ENCODE assay signal across 15 cellular contexts in the genomic region with DNA sequence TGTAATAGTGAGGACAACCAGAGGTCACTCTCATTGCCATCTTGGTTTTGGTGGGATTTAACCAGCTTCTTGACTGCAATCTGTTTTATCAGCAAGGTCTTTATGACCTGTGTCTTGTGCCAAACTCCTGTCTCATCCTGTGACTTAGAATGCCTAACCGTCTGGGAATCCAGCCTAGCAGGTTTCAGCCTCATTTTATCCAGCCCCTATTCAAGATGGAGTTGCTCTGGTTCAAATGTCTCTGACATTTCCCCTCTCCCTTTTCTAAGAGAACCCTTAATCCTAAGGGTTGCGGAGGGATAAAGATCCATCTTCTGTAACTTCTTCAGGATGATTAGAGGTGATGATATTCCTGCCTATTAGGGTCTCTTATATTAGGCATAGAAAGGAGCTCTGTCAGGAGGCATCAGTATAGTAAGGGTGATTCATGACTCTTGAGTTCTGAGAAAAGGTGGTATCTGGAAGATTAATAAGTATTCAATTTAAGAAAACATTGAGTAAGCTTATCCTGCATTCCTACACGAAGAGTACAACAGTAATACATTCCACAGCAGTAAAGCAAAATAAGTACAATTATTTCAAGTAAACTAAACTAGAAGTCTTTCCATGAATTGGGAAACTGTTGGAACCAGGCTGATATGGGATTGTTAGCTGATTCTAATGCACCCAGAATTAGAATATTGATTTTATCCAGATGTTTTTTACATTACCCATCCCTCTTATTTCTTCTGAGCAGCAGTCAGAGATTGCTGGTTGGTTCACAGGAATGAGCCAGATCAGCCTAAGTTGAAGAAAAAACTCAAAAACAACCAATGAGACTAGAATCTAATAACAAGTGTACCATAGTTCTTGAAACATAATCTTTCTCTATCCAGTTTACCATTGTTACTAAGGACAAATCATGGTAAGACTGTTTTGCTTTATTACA. TPM values are rescaled to one million over a fixed set of nuclear protein-coding genes. Genes with fewer than 3 reads are reported as not detected.
DNase-seq lines count a peak whose midpoint lies in the region; ATAC-seq, FAIRE-seq and TF ChIP-seq lines count a peak whose summit lies in the region.
"Had no signal": no experiment of that assay in that cellular context is flagged by ENCODE, and none has a peak within 500 bp of the region (broad histone marks: within the 10 kb centered on the region; RNA-seq: fewer than 3 reads in every experiment).

No MANE protein-coding gene starts in this region.

- H3K9me3 Mint-ChIP-seq in MCF 10A (ENCODE audit: unreplicated experiment): no peaks in the 10 kb centered on the region
- peaks cover 0 to 13% (median 4%) of the 10 kb centered on the region in 5 donors for H3K9me3 Mint-ChIP-seq in CD8-positive, alpha-beta memory T cell

- CTCF ChIA-PET in MCF 10A (lab: Yijun Ruan, JAX): interaction anchor here (0.6 kb wide), 1 partner anchor 1160 kb away, joined by 3 read pairs; no protein-coding TSS in a partner anchor
- CTCF ChIA-PET in CD8-positive, alpha-beta memory T cell (lab: Charles Lee): no interaction called here

- POLR2A ChIA-PET in MCF 10A (lab: Yijun Ruan, JAX): interaction anchor here (1.2 kb wide), 1 partner anchor 12 kb away, joined by 4 read pairs; no protein-coding TSS in a partner anchor
- POLR2A ChIA-PET in CD8-positive, alpha-beta memory T cell (lab: Charles Lee): no interaction called here

- ATAC-seq in upper lobe of left lung (ENCODE audit: low FRiP score in 2 of 2): no peak
- ATAC-seq: GM12878 had no signal

- H3K9me3 ChIP-seq in breast epithelium (no peaks in the 10 kb centered on the region), keratinocyte (ENCODE audit: control insufficient read depth, low read depth, low read length) (no peaks in the 10 kb centered on the region), vagina (no peaks in the 10 kb centered on the region), upper lobe of left lung (peaks cover 0 to 4% (median 0%) of the 10 kb centered on the region in 4 donors)
- no peaks in the 10 kb centered on the region for H3K9me3 ChIP-seq in CD8-positive, alpha-beta memory T cell (ENCODE audit: low read length)

- 68 to 80% methylated on average over 3 of the region's 3 CpGs for WGBS in upper lobe of left lung, 2 donors

- H3K36me3 ChIP-seq in breast epithelium: no peaks in the 10 kb centered on the region
- no peaks in the 10 kb centered on the region for H3K36me3 ChIP-seq in bronchial epithelial cell (ENCODE audit: control insufficient read depth, insufficient read depth, low read length)
- H3K36me3 ChIP-seq in keratinocyte (ENCODE audit: control insufficient read depth in 2 of 2, extremely low read depth in 1 of 2, insufficient read depth in 2 of 2, low read length in 2 of 2): no peaks in the 10 kb centered on the region
- H3K36me3 ChIP-seq in vagina: no peaks in the 10 kb centered on the region
- no peaks in the 10 kb centered on the region for H3K36me3 ChIP-seq in CD8-positive, alpha-beta memory T cell (ENCODE audit: insufficient read depth, low read length)
- H3K36me3 ChIP-seq in upper lobe of left lung: no peaks in the 10 kb centered on the region
- H3K36me3 ChIP-seq: neural progenitor cell, spleen had no signal

- TF ChIP-seq POLR2A in breast epithelium (IDR thresholded peaks at IDR 0.05) (no peak), vagina (IDR thresholded peaks at IDR 0.05) (no peak), upper lobe of left lung (IDR thresholded peaks at IDR 0.05) (no peak)

- H3K27me3 ChIP-seq in breast epithelium (no peaks in the 10 kb centered on the region), bronchial epithelial cell (ENCODE audit: control insufficient read depth, insufficient read depth, low read length) (no peaks in the 10 kb centered on the region), keratinocyte (ENCODE audit: control insufficient read depth, extremely low read depth, insufficient read depth, low read length) (no peaks in the 10 kb centered on the region), vagina (no peaks in the 10 kb centered on the region), upper lobe of left lung (no peaks in the 10 kb centered on the region)
- no peaks in the 10 kb centered on the region for H3K27me3 ChIP-seq in CD8-positive, alpha-beta memory T cell (ENCODE audit: insufficient read depth, low read length, poor library complexity, severe bottlenecking)
- H3K27me3 ChIP-seq: neural progenitor cell, spleen had no signal

- no peak for DNase-seq in breast epithelium (ENCODE audit: low spot score in 2 of 2)
- no peak for DNase-seq in MCF 10A (ENCODE audit: unreplicated experiment)
- peak; percentile 85 for DNase-seq in bronchial epithelial cell (ENCODE audit: low read depth)
- DNase-seq in keratinocyte (ENCODE audit: low read depth, low spot score): no peak
- DNase-seq in vagina (ENCODE audit: extremely low spot score in 2 of 2): no peak
- DNase-seq in CD8-positive, alpha-beta memory T cell: no peak
- DNase-seq in Ammon's horn (ENCODE audit: low spot score): no peak
- no peak for DNase-seq in upper lobe of left lung
- DNase-seq: effector CD8-positive, alpha-beta T cell; NCI-H2081 treated with DMSO at 0.1 percent for 48 hours; spleen had no signal

- H3K4me2 ChIP-seq in keratinocyte (ENCODE audit: control insufficient read depth, extremely low read depth, insufficient read depth, low read depth, low read length): peak overlapping the region; percentile 56
- H3K4me2 ChIP-seq: neural progenitor cell had no signal

- peaks cover 0 to 7% of the 10 kb centered on the region in 2 donors for H3K4me1 ChIP-seq in breast epithelium
- peaks cover 18% of the 10 kb centered on the region for H3K4me1 ChIP-seq in keratinocyte (ENCODE audit: control insufficient read depth, extremely low read depth, insufficient read depth, low read length)
- peaks cover 28% of the 10 kb centered on the region for H3K4me1 ChIP-seq in vagina
- no peaks in the 10 kb centered on the region for H3K4me1 ChIP-seq in CD8-positive, alpha-beta memory T cell (ENCODE audit: insufficient read depth, low read length)
- H3K4me1 ChIP-seq in upper lobe of left lung: peaks cover 0 to 11% (median 7%) of the 10 kb centered on the region in 4 donors
- H3K4me1 ChIP-seq: neural progenitor cell, spleen had no signal

- intact Hi-C loops in breast epithelium (cut with DNase I; ENCODE audit: low total_unique reads): no loop called here
- intact Hi-C loops in MCF 10A (cut with micrococcal nuclease): no loop called here
- intact Hi-C loops in vagina (cut with DNase I): no loop called here

- TF ChIP-seq CTCF in breast epithelium (IDR thresholded peaks at IDR 0.05): no peak
- TF ChIP-seq CTCF in MCF 10A (IDR thresholded peaks at IDR 0.05; ENCODE audit: unreplicated experiment): no peak
- no peak for TF ChIP-seq CTCF in bronchial epithelial cell (IDR thresholded peaks at IDR 0.05; ENCODE audit: insufficient read depth, low read length, severe bottlenecking)
- TF ChIP-seq CTCF in keratinocyte (optimal IDR thresholded peaks at IDR 0.05 in 1 of 3, IDR thresholded peaks at IDR 0.05 in 1 of 3, conservative IDR thresholded peaks at IDR 0.05 in 1 of 3; ENCODE audit: extremely low read depth in 1 of 3, insufficient read depth in 2 of 3, low read length in 3 of 3): no peak
- no peak for TF ChIP-seq CTCF in vagina (IDR thresholded peaks at IDR 0.05)
- no peak for TF ChIP-seq CTCF in upper lobe of left lung (IDR thresholded peaks at IDR 0.05)

- no peak overlapping the region for H3K9ac ChIP-seq in keratinocyte (ENCODE audit: control insufficient read depth, extremely low read depth, insufficient read depth, low read length)
- H3K9ac ChIP-seq: neural progenitor cell had no signal

- H4K20me1 ChIP-seq in keratinocyte (ENCODE audit: control insufficient read depth, extremely low read depth, insufficient read depth, low read length): no peaks in the 10 kb centered on the region

- no peaks in the 10 kb centered on the region for H3K79me2 ChIP-seq in keratinocyte (ENCODE audit: control insufficient read depth, insufficient read depth, low read length)

- H2AFZ ChIP-seq in keratinocyte (ENCODE audit: control insufficient read depth, low read length): no peak overlapping the region
- H2AFZ ChIP-seq: neural progenitor cell had no signal

- peak overlapping the region; percentile 15 to 27 for H3K27ac ChIP-seq in breast epithelium
- H3K27ac ChIP-seq in keratinocyte (ENCODE audit: control insufficient read depth, insufficient read depth, low read length): peak overlapping the region; percentile 55
- H3K27ac ChIP-seq in vagina: peak overlapping the region; percentile 76
- H3K27ac ChIP-seq in CD8-positive, alpha-beta memory T cell (ENCODE audit: low read depth, low read length): no peak overlapping the region
- H3K27ac ChIP-seq in upper lobe of left lung: peak overlapping the region in 1 of 4 donors; percentile 57
- H3K27ac ChIP-seq: 22Rv1, HL-60, neural progenitor cell, spleen had no signal

- no TSS peak for BruUV-seq in MCF 10A (replicated peaks; lab: Mats Ljungman, UMichigan)

- peaks cover 15% of the 10 kb centered on the region for H3K4me1 Mint-ChIP-seq in MCF 10A (ENCODE audit: insufficient read depth, unreplicated experiment)
- H3K4me1 Mint-ChIP-seq in CD8-positive, alpha-beta memory T cell: no peaks in the 10 kb centered on the region
- H3K4me1 Mint-ChIP-seq: neural progenitor cell had no signal

- dilution Hi-C loops in keratinocyte (cut with MboI; ENCODE audit: extremely low pct_ligation_motif_present, low sequenced_read_pairs): no loop called here

- H3K4me3 Mint-ChIP-seq in MCF 10A (ENCODE audit: unreplicated experiment): no peak overlapping the region
- H3K4me3 Mint-ChIP-seq in CD8-positive, alpha-beta memory T cell: no peak overlapping the region
- H3K4me3 Mint-ChIP-seq: neural progenitor cell had no signal

- H3K4me3 ChIP-seq in breast epithelium (no peak overlapping the region), bronchial epithelial cell (ENCODE audit: low read depth, low read length) (no peak overlapping the region), keratinocyte (ENCODE audit: control insufficient read depth in 2 of 3, extremely low read depth in 1 of 3, insufficient read depth in 2 of 3, low read depth in 1 of 3, low read length in 3 of 3) (no peak overlapping the region), vagina (no peak overlapping the region), upper lobe of left lung (no peak overlapping the region)
- H3K4me3 ChIP-seq in CD8-positive, alpha-beta memory T cell (ENCODE audit: low read length): no peak overlapping the region
- H3K4me3 ChIP-seq: GM12878, neural progenitor cell, spleen had no signal

- FAIRE-seq in bronchial epithelial cell (lab: Jason Lieb, UNC) (no peak), keratinocyte (lab: Jason Lieb, UNC) (peak; percentile 48)
- FAIRE-seq: GM12878 had no signal

- no peaks in the 10 kb centered on the region for H3K27me3 Mint-ChIP-seq in MCF 10A (ENCODE audit: insufficient read depth, unreplicated experiment)
- peaks cover 6 to 12% of the 10 kb centered on the region in 2 donors for H3K27me3 Mint-ChIP-seq in CD8-positive, alpha-beta memory T cell

- no peaks in the 10 kb centered on the region for H3K36me3 Mint-ChIP-seq in MCF 10A (ENCODE audit: insufficient read depth, unreplicated experiment)
- no peaks in the 10 kb centered on the region for H3K36me3 Mint-ChIP-seq in CD8-positive, alpha-beta memory T cell

- no peak for TF ChIP-seq EP300 in upper lobe of left lung (IDR thresholded peaks at IDR 0.05)

- H3K27ac Mint-ChIP-seq in MCF 10A (ENCODE audit: low read depth, unreplicated experiment): no peak overlapping the region
- no peak overlapping the region for H3K27ac Mint-ChIP-seq in CD8-positive, alpha-beta memory T cell
- H3K27ac Mint-ChIP-seq: neural progenitor cell had no signal

- no peaks in the 10 kb centered on the region for H3K9me1 ChIP-seq in keratinocyte (ENCODE audit: control insufficient read depth, extremely low read depth, insufficient read depth, low read length)

RNA-seq across cellular contexts. Expression of a gene that starts 39.9 kb away (rescaled TPM):
- total RNA-seq in breast epithelium (1 to 10 TPM; 1.0 to 6.7 (median 2.3) TPM), MCF 10A (2022) (0.02 and 0.32 TPM in 2 replicates), bronchial epithelial cell (under 0.01 and 0.26 TPM in 2 replicates), vagina (6.1 TPM), upper lobe of left lung (10 to 100 TPM; 11.0 to 22.0 (median 14.0) TPM)
- 0.01 to 0.04 TPM (median 0.03 TPM) in 3 replicates for polyA plus RNA-seq in keratinocyte
- 0.17 TPM for polyA plus RNA-seq in keratinocyte (2011; ENCODE audit: low read depth)
- polyA plus RNA-seq in keratinocyte (2011; cell fraction: cytosol; rRNA removed): 0.02 and 0.03 TPM in 2 replicates
- 0.18 and 0.60 TPM in 2 replicates for polyA plus RNA-seq in keratinocyte (2011; cell fraction: nucleus; rRNA removed)
- polyA plus RNA-seq in keratinocyte (2012; ENCODE audit: low replicate concordance): 0.07 and 0.08 TPM in 2 replicates
- 0.03 to 0.10 TPM (median 0.07 TPM) in 3 replicates for polyA minus RNA-seq in keratinocyte
- polyA minus RNA-seq in keratinocyte (2011; cell fraction: cytosol; rRNA and poly(A)+ RNA removed): not detected
- 0.08 and 0.32 TPM in 2 replicates for polyA minus RNA-seq in keratinocyte (2011; cell fraction: nucleus; rRNA and poly(A)+ RNA removed)
- not detected for total RNA-seq in CD8-positive, alpha-beta memory T cell
- not detected for polyA plus RNA-seq in CD8-positive, alpha-beta memory T cell
